ENCODE assay signal across 1 cellular context in the genomic region with DNA sequence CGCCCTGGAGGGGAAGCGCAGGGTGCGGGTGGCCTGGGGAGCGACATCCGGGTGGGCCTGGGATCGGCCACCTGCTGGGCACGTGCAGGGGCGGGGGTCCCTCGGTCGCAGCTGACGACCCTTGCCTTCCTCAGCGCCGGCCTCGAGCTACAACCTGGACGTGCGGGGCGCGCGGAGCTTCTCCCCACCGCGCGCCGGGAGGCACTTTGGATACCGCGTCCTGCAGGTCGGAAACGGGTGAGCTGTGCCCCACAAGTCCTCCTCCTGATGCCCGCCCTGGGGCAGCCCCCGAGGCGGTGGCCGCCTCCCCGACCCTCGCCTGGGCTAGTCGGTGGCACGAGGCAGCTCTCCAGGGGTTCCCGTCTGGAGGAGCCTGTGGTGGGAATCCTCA.
TF ChIP-seq lines count a peak whose summit lies in the region.

No MANE protein-coding gene starts in this region.

TF ChIP-seq in GM12878, 131 proteins besides CTCF, POLR2A, EP300 and RAD21:
- TF ChIP-seq CHD1 (IDR thresholded peaks at IDR 0.05; ENCODE audit: low read depth, low read length): no peak
- TF ChIP-seq, protein P1, sequence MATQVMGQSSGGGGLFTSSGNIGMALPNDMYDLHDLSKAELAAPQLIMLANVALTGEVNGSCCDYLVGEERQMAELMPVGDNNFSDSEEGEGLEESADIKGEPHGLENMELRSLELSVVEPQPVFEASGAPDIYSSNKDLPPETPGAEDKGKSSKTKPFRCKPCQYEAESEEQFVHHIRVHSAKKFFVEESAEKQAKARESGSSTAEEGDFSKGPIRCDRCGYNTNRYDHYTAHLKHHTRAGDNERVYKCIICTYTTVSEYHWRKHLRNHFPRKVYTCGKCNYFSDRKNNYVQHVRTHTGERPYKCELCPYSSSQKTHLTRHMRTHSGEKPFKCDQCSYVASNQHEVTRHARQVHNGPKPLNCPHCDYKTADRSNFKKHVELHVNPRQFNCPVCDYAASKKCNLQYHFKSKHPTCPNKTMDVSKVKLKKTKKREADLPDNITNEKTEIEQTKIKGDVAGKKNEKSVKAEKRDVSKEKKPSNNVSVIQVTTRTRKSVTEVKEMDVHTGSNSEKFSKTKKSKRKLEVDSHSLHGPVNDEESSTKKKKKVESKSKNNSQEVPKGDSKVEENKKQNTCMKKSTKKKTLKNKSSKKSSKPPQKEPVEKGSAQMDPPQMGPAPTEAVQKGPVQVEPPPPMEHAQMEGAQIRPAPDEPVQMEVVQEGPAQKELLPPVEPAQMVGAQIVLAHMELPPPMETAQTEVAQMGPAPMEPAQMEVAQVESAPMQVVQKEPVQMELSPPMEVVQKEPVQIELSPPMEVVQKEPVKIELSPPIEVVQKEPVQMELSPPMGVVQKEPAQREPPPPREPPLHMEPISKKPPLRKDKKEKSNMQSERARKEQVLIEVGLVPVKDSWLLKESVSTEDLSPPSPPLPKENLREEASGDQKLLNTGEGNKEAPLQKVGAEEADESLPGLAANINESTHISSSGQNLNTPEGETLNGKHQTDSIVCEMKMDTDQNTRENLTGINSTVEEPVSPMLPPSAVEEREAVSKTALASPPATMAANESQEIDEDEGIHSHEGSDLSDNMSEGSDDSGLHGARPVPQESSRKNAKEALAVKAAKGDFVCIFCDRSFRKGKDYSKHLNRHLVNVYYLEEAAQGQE (IDR thresholded peaks at IDR 0.05; ENCODE audit: low read depth, low read length): no peak
- TF ChIP-seq, protein P2, sequence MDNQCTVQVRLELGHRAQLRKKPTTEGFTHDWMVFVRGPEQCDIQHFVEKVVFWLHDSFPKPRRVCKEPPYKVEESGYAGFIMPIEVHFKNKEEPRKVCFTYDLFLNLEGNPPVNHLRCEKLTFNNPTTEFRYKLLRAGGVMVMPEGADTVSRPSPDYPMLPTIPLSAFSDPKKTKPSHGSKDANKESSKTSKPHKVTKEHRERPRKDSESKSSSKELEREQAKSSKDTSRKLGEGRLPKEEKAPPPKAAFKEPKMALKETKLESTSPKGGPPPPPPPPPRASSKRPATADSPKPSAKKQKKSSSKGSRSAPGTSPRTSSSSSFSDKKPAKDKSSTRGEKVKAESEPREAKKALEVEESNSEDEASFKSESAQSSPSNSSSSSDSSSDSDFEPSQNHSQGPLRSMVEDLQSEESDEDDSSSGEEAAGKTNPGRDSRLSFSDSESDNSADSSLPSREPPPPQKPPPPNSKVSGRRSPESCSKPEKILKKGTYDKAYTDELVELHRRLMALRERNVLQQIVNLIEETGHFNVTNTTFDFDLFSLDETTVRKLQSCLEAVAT (IDR thresholded peaks at IDR 0.05): peak; percentile 87
- no peak for TF ChIP-seq SREBF2 (IDR thresholded peaks at IDR 0.05; ENCODE audit: low read length)
- no peak for TF ChIP-seq ZZZ3 (IDR thresholded peaks at IDR 0.05; ENCODE audit: control insufficient read depth, insufficient read length, low read depth)
- TF ChIP-seq, protein P3, sequence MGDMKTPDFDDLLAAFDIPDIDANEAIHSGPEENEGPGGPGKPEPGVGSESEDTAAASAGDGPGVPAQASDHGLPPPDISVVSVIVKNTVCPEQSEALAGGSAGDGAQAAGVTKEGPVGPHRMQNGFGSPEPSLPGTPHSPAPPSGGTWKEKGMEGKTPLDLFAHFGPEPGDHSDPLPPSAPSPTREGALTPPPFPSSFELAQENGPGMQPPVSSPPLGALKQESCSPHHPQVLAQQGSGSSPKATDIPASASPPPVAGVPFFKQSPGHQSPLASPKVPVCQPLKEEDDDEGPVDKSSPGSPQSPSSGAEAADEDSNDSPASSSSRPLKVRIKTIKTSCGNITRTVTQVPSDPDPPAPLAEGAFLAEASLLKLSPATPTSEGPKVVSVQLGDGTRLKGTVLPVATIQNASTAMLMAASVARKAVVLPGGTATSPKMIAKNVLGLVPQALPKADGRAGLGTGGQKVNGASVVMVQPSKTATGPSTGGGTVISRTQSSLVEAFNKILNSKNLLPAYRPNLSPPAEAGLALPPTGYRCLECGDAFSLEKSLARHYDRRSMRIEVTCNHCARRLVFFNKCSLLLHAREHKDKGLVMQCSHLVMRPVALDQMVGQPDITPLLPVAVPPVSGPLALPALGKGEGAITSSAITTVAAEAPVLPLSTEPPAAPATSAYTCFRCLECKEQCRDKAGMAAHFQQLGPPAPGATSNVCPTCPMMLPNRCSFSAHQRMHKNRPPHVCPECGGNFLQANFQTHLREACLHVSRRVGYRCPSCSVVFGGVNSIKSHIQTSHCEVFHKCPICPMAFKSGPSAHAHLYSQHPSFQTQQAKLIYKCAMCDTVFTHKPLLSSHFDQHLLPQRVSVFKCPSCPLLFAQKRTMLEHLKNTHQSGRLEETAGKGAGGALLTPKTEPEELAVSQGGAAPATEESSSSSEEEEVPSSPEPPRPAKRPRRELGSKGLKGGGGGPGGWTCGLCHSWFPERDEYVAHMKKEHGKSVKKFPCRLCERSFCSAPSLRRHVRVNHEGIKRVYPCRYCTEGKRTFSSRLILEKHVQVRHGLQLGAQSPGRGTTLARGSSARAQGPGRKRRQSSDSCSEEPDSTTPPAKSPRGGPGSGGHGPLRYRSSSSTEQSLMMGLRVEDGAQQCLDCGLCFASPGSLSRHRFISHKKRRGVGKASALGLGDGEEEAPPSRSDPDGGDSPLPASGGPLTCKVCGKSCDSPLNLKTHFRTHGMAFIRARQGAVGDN (IDR thresholded peaks at IDR 0.05): peak; percentile 20; the same call in 1 of the 2 replicates
- TF ChIP-seq, protein P4, sequence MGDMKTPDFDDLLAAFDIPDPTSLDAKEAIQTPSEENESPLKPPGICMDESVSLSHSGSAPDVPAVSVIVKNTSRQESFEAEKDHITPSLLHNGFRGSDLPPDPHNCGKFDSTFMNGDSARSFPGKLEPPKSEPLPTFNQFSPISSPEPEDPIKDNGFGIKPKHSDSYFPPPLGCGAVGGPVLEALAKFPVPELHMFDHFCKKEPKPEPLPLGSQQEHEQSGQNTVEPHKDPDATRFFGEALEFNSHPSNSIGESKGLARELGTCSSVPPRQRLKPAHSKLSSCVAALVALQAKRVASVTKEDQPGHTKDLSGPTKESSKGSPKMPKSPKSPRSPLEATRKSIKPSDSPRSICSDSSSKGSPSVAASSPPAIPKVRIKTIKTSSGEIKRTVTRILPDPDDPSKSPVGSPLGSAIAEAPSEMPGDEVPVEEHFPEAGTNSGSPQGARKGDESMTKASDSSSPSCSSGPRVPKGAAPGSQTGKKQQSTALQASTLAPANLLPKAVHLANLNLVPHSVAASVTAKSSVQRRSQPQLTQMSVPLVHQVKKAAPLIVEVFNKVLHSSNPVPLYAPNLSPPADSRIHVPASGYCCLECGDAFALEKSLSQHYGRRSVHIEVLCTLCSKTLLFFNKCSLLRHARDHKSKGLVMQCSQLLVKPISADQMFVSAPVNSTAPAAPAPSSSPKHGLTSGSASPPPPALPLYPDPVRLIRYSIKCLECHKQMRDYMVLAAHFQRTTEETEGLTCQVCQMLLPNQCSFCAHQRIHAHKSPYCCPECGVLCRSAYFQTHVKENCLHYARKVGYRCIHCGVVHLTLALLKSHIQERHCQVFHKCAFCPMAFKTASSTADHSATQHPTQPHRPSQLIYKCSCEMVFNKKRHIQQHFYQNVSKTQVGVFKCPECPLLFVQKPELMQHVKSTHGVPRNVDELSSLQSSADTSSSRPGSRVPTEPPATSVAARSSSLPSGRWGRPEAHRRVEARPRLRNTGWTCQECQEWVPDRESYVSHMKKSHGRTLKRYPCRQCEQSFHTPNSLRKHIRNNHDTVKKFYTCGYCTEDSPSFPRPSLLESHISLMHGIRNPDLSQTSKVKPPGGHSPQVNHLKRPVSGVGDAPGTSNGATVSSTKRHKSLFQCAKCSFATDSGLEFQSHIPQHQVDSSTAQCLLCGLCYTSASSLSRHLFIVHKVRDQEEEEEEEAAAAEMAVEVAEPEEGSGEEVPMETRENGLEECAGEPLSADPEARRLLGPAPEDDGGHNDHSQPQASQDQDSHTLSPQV (IDR thresholded peaks at IDR 0.05): peak; percentile 39; the same call in 1 of the 2 replicates
- 0 out of 2 replicates have a peak, but pooled peaks have one; percentile 9 for TF ChIP-seq MTA3 (IDR thresholded peaks at IDR 0.05; ENCODE audit: borderline replicate concordance, low read length)
- TF ChIP-seq HDGF (IDR thresholded peaks at IDR 0.05): no peak
- TF ChIP-seq BHLHE40 (IDR thresholded peaks at IDR 0.05; ENCODE audit: borderline replicate concordance in 1 of 2, low read depth in 2 of 2, low read length in 1 of 2): peak in 1 of 2 experiments; percentile 92; a peak in 2 of 4 replicates
- TF ChIP-seq LARP7 (IDR thresholded peaks at IDR 0.05): peak; percentile 35
- TF ChIP-seq ATF7 (IDR thresholded peaks at IDR 0.05; ENCODE audit: low read depth): no peak
